Comparison of ENCODE assay signal across 25 cellular contexts in the genomic region with DNA sequence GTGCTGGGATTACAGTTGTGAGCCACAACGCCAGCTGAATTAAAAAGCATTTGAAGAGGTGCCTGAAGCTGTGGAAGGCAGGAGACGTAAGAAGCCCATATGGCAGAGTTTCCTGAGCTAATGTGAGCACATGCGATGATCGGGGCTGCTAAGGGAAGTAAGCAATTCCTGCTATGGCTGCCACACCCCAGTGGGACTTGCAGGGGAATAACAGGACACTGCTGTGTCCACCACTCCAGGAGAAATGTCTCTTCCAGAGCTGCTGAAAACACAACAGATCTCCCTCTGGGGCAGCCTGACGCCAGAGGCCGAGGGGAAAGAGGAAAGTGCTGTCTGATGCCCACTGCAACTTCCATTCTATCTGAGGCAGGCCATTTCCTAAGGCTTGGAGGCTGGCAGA. TPM values are rescaled to one million over a fixed set of nuclear protein-coding genes. Genes with fewer than 3 reads are reported as not detected.
DNase-seq lines count a peak whose midpoint lies in the region; ATAC-seq and TF ChIP-seq lines count a peak whose summit lies in the region.
"Had no signal": no experiment of that assay in that cellular context is flagged by ENCODE, and none has a peak within 500 bp of the region (broad histone marks: within the 10 kb centered on the region; RNA-seq: fewer than 3 reads in every experiment).

No MANE protein-coding gene starts in this region.

- H3K4me1 Mint-ChIP-seq in activated CD4-positive, alpha-beta T cell treated with anti-CD3 and anti-CD28 coated beads for 36 hours: no peaks in the 10 kb centered on the region
- H3K4me1 Mint-ChIP-seq: CD8-positive, alpha-beta memory T cell; stimulated activated naive CD8-positive, alpha-beta T cell treated with anti-CD3 and anti-CD28 coated beads, Interleukin-15, amount 100 ng/mL, for 72 hours had no signal

- RAD21 ChIA-PET in HCT116 (lab: Charles Lee; ENCODE audit: low non-redundant PET in 1 of 2, low total read pairs in 2 of 2, uncharacterized antibody in 2 of 2, unreplicated experiment in 2 of 2): no interaction called here

- H2AFZ ChIP-seq in HCT116 (ENCODE audit: low read depth, low read length, poor library complexity, severe bottlenecking): no peak overlapping the region
- H2AFZ ChIP-seq in SK-N-SH (ENCODE audit: low read depth): no peak overlapping the region
- peak overlapping the region; percentile 31 for H2AFZ ChIP-seq in osteoblast (ENCODE audit: low read length)

- ATAC-seq in HCT116: no peak
- peak in 1 of 2 donors; percentile 18 for ATAC-seq in left cardiac atrium
- no peak for ATAC-seq in activated CD4-positive, alpha-beta T cell treated with anti-CD3 and anti-CD28 coated beads for 36 hours
- no peak for ATAC-seq in HG02840 (IDR thresholded peaks at IDR 0.05; ENCODE audit: low FRiP score, unreplicated experiment)
- ATAC-seq: psoas muscle; stimulated activated naive CD8-positive, alpha-beta T cell treated with anti-CD3 and anti-CD28 coated beads, Interleukin-15, amount 100 ng/mL, for 72 hours had no signal

- CTCF ChIA-PET in HCT116 (lab: Charles Lee): interaction anchor here (1.6 kb wide), 1 partner anchor 559 kb away, joined by 3 read pairs; no protein-coding TSS in a partner anchor
- CTCF ChIA-PET in SK-N-SH (lab: Yijun Ruan, JAX): interaction anchor here (1.8 kb wide), 1 partner anchor 9 kb away, joined by 6 read pairs; no protein-coding TSS in a partner anchor
- CTCF ChIA-PET in activated CD4-positive, alpha-beta T cell treated with anti-CD3 and anti-CD28 coated beads for 36 hours (lab: Charles Lee): interaction anchor here (1.6 kb wide), 1 partner anchor 9 kb away, joined by 6 read pairs; no protein-coding TSS in a partner anchor

- H3K27ac Mint-ChIP-seq in activated CD4-positive, alpha-beta T cell treated with anti-CD3 and anti-CD28 coated beads for 36 hours: no peak overlapping the region
- H3K27ac Mint-ChIP-seq: CD8-positive, alpha-beta memory T cell; stimulated activated naive CD8-positive, alpha-beta T cell treated with anti-CD3 and anti-CD28 coated beads, Interleukin-15, amount 100 ng/mL, for 72 hours had no signal

- H3K36me3 Mint-ChIP-seq in activated CD4-positive, alpha-beta T cell treated with anti-CD3 and anti-CD28 coated beads for 36 hours (ENCODE audit: low read depth): no peaks in the 10 kb centered on the region
- H3K36me3 Mint-ChIP-seq: CD8-positive, alpha-beta memory T cell; neural progenitor cell had no signal

- no peak overlapping the region for H3K9ac ChIP-seq in HCT116 (ENCODE audit: low read length)
- H3K9ac ChIP-seq in SK-N-SH: peak overlapping the region; percentile 36; the same call in 1 of the 2 replicates
- H3K9ac ChIP-seq: neural progenitor cell had no signal

- TF ChIP-seq CTCF in HCT116 (IDR thresholded peaks at IDR 0.05 in 2 of 3, conservative IDR thresholded peaks at IDR 0.05 in 1 of 3; ENCODE audit: borderline replicate concordance in 1 of 3, insufficient read depth in 1 of 3, low read depth in 2 of 3, low read length in 2 of 3): no peak
- no peak for TF ChIP-seq CTCF in SK-N-SH (IDR thresholded peaks at IDR 0.05)
- TF ChIP-seq CTCF in osteoblast (IDR thresholded peaks at IDR 0.05; ENCODE audit: extremely low read depth, low read depth, low read length): no peak

- TF ChIP-seq RAD21 in HCT116 (IDR thresholded peaks at IDR 0.05; ENCODE audit: low read depth) (no peak), SK-N-SH (IDR thresholded peaks at IDR 0.05; ENCODE audit: low read length) (no peak)

- H3F3A ChIP-seq in SK-N-SH (replicated peaks; ENCODE audit: insufficient read depth): peaks cover 22% of the 10 kb centered on the region

- H3K4me2 ChIP-seq in HCT116 (ENCODE audit: low read length) (peak overlapping the region; percentile 49; the same call in 1 of the 2 replicates), SK-N-SH (no peak overlapping the region; the same call in 1 of the 2 replicates), osteoblast (ENCODE audit: insufficient read depth, low read length) (peak overlapping the region; percentile 47)

- H3K27me3 ChIP-seq in HCT116 (ENCODE audit: insufficient read depth, low read length) (no peaks in the 10 kb centered on the region), SK-N-SH (ENCODE audit: insufficient read depth) (no peaks in the 10 kb centered on the region), osteoblast (ENCODE audit: insufficient read depth, low read length) (no peaks in the 10 kb centered on the region)
- H3K27me3 ChIP-seq: cardiac muscle cell, neural progenitor cell, spleen, upper lobe of right lung had no signal

- H3K27me3 Mint-ChIP-seq in activated CD4-positive, alpha-beta T cell treated with anti-CD3 and anti-CD28 coated beads for 36 hours: no peaks in the 10 kb centered on the region
- H3K27me3 Mint-ChIP-seq: stimulated activated naive CD8-positive, alpha-beta T cell treated with anti-CD3 and anti-CD28 coated beads, Interleukin-15, amount 100 ng/mL, for 72 hours had no signal

- H3K79me2 ChIP-seq in HCT116 (ENCODE audit: insufficient read depth, low read length) (no peaks in the 10 kb centered on the region), SK-N-SH (ENCODE audit: insufficient read depth) (no peaks in the 10 kb centered on the region), osteoblast (ENCODE audit: insufficient read depth, low read length) (no peaks in the 10 kb centered on the region)

- H3K4me3 Mint-ChIP-seq in activated CD4-positive, alpha-beta T cell treated with anti-CD3 and anti-CD28 coated beads for 36 hours: no peak overlapping the region
- H3K4me3 Mint-ChIP-seq: CD8-positive, alpha-beta memory T cell; neural progenitor cell; stimulated activated naive CD8-positive, alpha-beta T cell treated with anti-CD3 and anti-CD28 coated beads, Interleukin-15, amount 100 ng/mL, for 72 hours had no signal

- POLR2A ChIA-PET in HCT116 (lab: Charles Lee) (no interaction called here), SK-N-SH (lab: Yijun Ruan, JAX) (no interaction called here)
- POLR2A ChIA-PET in activated CD4-positive, alpha-beta T cell treated with anti-CD3 and anti-CD28 coated beads for 36 hours (lab: Charles Lee): no interaction called here

- no TSS peak for BruUV-seq in HCT116 (replicated peaks; lab: Mats Ljungman, UMichigan)

- H3K4me3 ChIP-seq in HCT116 (replicated peaks in 1 of 2; ENCODE audit: low read depth in 1 of 2, low read length in 2 of 2): no peak overlapping the region
- H3K4me3 ChIP-seq in SK-N-SH (ENCODE audit: low read depth in 2 of 2, low read length in 1 of 2): no peak overlapping the region
- H3K4me3 ChIP-seq in osteoblast (ENCODE audit: insufficient read depth, low read length): no peak overlapping the region
- H3K4me3 ChIP-seq: cardiac muscle cell, neural progenitor cell, psoas muscle, spleen, upper lobe of right lung had no signal

- 87% methylated on average over 6 of the region's 6 CpGs for WGBS in SK-N-SH (ENCODE audit: low lambda C conversion rate)

- no peaks in the 10 kb centered on the region for H3K9me3 Mint-ChIP-seq in activated CD4-positive, alpha-beta T cell treated with anti-CD3 and anti-CD28 coated beads for 36 hours (ENCODE audit: low read depth)
- H3K9me3 Mint-ChIP-seq: CD8-positive, alpha-beta memory T cell; neural progenitor cell had no signal

- no peak for TF ChIP-seq EP300 in SK-N-SH (IDR thresholded peaks at IDR 0.05; ENCODE audit: borderline replicate concordance in 1 of 2, low read depth in 1 of 2, low read length in 1 of 2)

- H3K9me2 ChIP-seq in HCT116 (ENCODE audit: insufficient read depth): no peaks in the 10 kb centered on the region
- H3K9me2 ChIP-seq in SK-N-SH: no peaks in the 10 kb centered on the region

- H4K20me1 ChIP-seq in HCT116 (ENCODE audit: insufficient read depth): no peaks in the 10 kb centered on the region
- no peaks in the 10 kb centered on the region for H4K20me1 ChIP-seq in SK-N-SH (ENCODE audit: insufficient read depth)
- no peaks in the 10 kb centered on the region for H4K20me1 ChIP-seq in osteoblast (ENCODE audit: insufficient read depth, low read length)

- peaks cover 14 to 21% of the 10 kb centered on the region in 2 experiments for H3K4me1 ChIP-seq in HCT116 (ENCODE audit: control insufficient read depth in 1 of 2, insufficient read depth in 2 of 2, low read length in 2 of 2)
- peaks cover 23 to 35% of the 10 kb centered on the region in 2 experiments for H3K4me1 ChIP-seq in SK-N-SH (ENCODE audit: control insufficient read depth in 1 of 2, insufficient read depth in 2 of 2, low read depth in 1 of 2, low read length in 1 of 2)
- H3K4me1 ChIP-seq in osteoblast (ENCODE audit: insufficient read depth, low read length): peaks cover 26% of the 10 kb centered on the region

- TF ChIP-seq POLR2A in HCT116 (IDR thresholded peaks at IDR 0.05; ENCODE audit: borderline replicate concordance, extremely low read depth, insufficient read depth, insufficient read length): no peak

- no peaks in the 10 kb centered on the region for H3K9me3 ChIP-seq in HCT116 (ENCODE audit: control insufficient read depth in 1 of 2, insufficient read depth in 1 of 2, low read depth in 1 of 2, low read length in 2 of 2)
- no peaks in the 10 kb centered on the region for H3K9me3 ChIP-seq in SK-N-SH
- no peaks in the 10 kb centered on the region for H3K9me3 ChIP-seq in osteoblast (ENCODE audit: low read depth, low read length)
- H3K9me3 ChIP-seq: psoas muscle, upper lobe of right lung had no signal

- DNase-seq in HCT116 (ENCODE audit: low read depth, low spot score) (no peak), SK-N-SH (no peak), left cardiac atrium (peak; percentile 28), osteoblast (ENCODE audit: insufficient read length, low spot score, missing footprints) (peak; percentile 38), midbrain (lab: John Stamatoyannopoulos, UW) (no peak)
- no peak for DNase-seq in stimulated activated CD4-positive, alpha-beta T cell treated with anti-CD3 and anti-CD28 coated beads, Interleukin-2, amount 100 ng/mL, for 24 hours
- no peak for DNase-seq in activated CD4-positive, alpha-beta T cell treated with anti-CD3 and anti-CD28 coated beads for 36 hours
- DNase-seq: activated CD4-positive, alpha-beta T cell treated with anti-CD3 and anti-CD28 coated beads, Interleukin-2, amount 50 U/mL, for 1 hour; activated effector memory CD4-positive, alpha-beta T cell treated with anti-CD3 and anti-CD28 coated beads, Interleukin-2, amount 50 U/mL, for 16 hours; CD8-positive, alpha-beta memory T cell; DMS53; Kasumi-1; NCI-H1092 treated with DMSO at 0.1 percent for 48 hours; NCI-H510A treated with DMSO at 0.1 percent for 48 hours; psoas muscle; SHP77; spleen; stimulated activated CD4-positive, alpha-beta T cell treated with anti-CD3 and anti-CD28 coated beads, Interleukin-4, amount 100 ng/mL, for 4 hours; stimulated activated naive CD8-positive, alpha-beta T cell treated with anti-CD3 and anti-CD28 coated beads, Interleukin-15, amount 100 ng/mL, for 72 hours; upper lobe of right lung had no signal

- intact Hi-C loops in HCT116 (cut with micrococcal nuclease): no loop called here
- intact Hi-C loops in left cardiac atrium (cut with DNase I): no loop called here
- intact Hi-C loops in activated CD4-positive, alpha-beta T cell treated with anti-CD3 and anti-CD28 coated beads for 36 hours (cut with DNase I, micrococcal nuclease): no loop called here

- H3K36me3 ChIP-seq in HCT116 (ENCODE audit: control insufficient read depth in 1 of 2, insufficient read depth in 2 of 2, low read length in 2 of 2): no peaks in the 10 kb centered on the region
- no peaks in the 10 kb centered on the region for H3K36me3 ChIP-seq in SK-N-SH (replicated peaks in 1 of 2; ENCODE audit: control insufficient read depth in 1 of 2, insufficient read depth in 2 of 2, low read length in 1 of 2)
- H3K36me3 ChIP-seq in osteoblast (ENCODE audit: insufficient read depth, low read length): no peaks in the 10 kb centered on the region
- H3K36me3 ChIP-seq: cardiac muscle cell, neural progenitor cell, spleen, upper lobe of right lung had no signal

- no peak overlapping the region for H3K27ac ChIP-seq in HCT116 (ENCODE audit: low read depth, low read length)
- peak overlapping the region; percentile 51 to 84 for H3K27ac ChIP-seq in SK-N-SH (ENCODE audit: low read depth in 2 of 2, low read length in 1 of 2)
- H3K27ac ChIP-seq in osteoblast (ENCODE audit: low read depth, low read length): peak overlapping the region; percentile 62
- H3K27ac ChIP-seq: cardiac muscle cell, psoas muscle, spleen, upper lobe of right lung had no signal

RNA-seq across cellular contexts. Expression of a gene that starts 46.2 kb away (rescaled TPM):
- not detected for total RNA-seq in HCT116 (2021; ENCODE audit: unreplicated experiment)
- not detected in 2 replicates for polyA plus RNA-seq in HCT116 (2012)
- polyA plus RNA-seq in SK-N-SH (2012; rRNA removed): not detected in 2 replicates
- 0.01 and 0.03 TPM in 2 replicates for polyA plus RNA-seq in SK-N-SH (2012; cell fraction: cytosol; rRNA removed)
- not detected in 2 replicates for polyA plus RNA-seq in SK-N-SH (2012; cell fraction: nucleus; rRNA removed)
- under 1 TPM in 1 of 2 donors, not detected in 1; 0.29 TPM for total RNA-seq in left cardiac atrium
- not detected in 2 replicates for total RNA-seq in osteoblast
- total RNA-seq in activated CD4-positive, alpha-beta T cell treated with anti-CD3 and anti-CD28 coated beads for 36 hours: 1 to 10 TPM; 3.7 to 5.7 TPM
- total RNA-seq: cardiac muscle cell; CD8-positive, alpha-beta memory T cell; epithelial cell of proximal tubule; kidney epithelial cell; psoas muscle had no signal
- polyA plus RNA-seq: CD8-positive, alpha-beta memory T cell had no signal

Comparison
In these comparisons a context has a peak if more than half of its experiments do, and no peak if none do; other contexts are left out.
1. DNase-seq: peak in left cardiac atrium (single experiment) and osteoblast (single experiment); none in HCT116 (single experiment), SK-N-SH (single experiment), stimulated activated CD4-positive, alpha-beta T cell treated with anti-CD3 and anti-CD28 coated beads, Interleukin-2, amount 100 ng/mL, for 24 hours (0 of 2), midbrain (single experiment) and activated CD4-positive, alpha-beta T cell treated with anti-CD3 and anti-CD28 coated beads for 36 hours (single experiment).